8 cellular contexts compared by ENCODE assay signal in genomic region chr3:57078366-57079220, GRCh38. TPM values are rescaled to one million over a fixed set of nuclear protein-coding genes. Genes with fewer than 3 reads are reported as not detected.
DNase-seq lines count a peak whose midpoint lies in the region; ATAC-seq and TF ChIP-seq lines count a peak whose summit lies in the region.

No MANE protein-coding gene starts in this region.

- intact Hi-C loops in Right ventricle myocardium superior (cut with DNase I): loop anchor here (5.0 kb wide), 1 partner anchor 81 kb away; no protein-coding TSS in a partner anchor

- DNase-seq in activated gamma-delta T cell treated with Interleukin-2 at 50 U/mL for 16 hours (peak; percentile 9), activated gamma-delta T cell (lab: John Stamatoyannopoulos, UW) (no peak), NCI-H2107 (lab: John Stamatoyannopoulos, UW) (peak; percentile 50), Right ventricle myocardium superior (peak; percentile 62), omental fat pad (ENCODE audit: low spot score) (no peak)
- peak; percentile 25 for DNase-seq in activated naive CD4-positive, alpha-beta T cell treated with anti-CD3 and anti-CD28 coated beads, Interleukin-2, amount 50 U/mL, for 16 hours

- ATAC-seq in Right ventricle myocardium superior (ENCODE audit: poor library complexity): peak; percentile 71
- ATAC-seq in omental fat pad (ENCODE audit: low FRiP score): peak; percentile 59
- ATAC-seq in HG03095 (IDR thresholded peaks at IDR 0.05; ENCODE audit: unreplicated experiment): no peak
- ATAC-seq in GM19397 (IDR thresholded peaks at IDR 0.05; ENCODE audit: unreplicated experiment): no peak

- no peak for TF ChIP-seq CTCF in omental fat pad (IDR thresholded peaks at IDR 0.05)

RNA-seq across cellular contexts. Expression of gene SPATA12, which starts 18.1 kb away (rescaled TPM):
- not detected for total RNA-seq in Right ventricle myocardium superior
- total RNA-seq in omental fat pad: not detected

Comparison
In these comparisons a context has a peak if more than half of its experiments do, and no peak if none do; other contexts are left out.
1. DNase-seq: peak in activated gamma-delta T cell treated with Interleukin-2 at 50 U/mL for 16 hours (single experiment), NCI-H2107 (single experiment), activated naive CD4-positive, alpha-beta T cell treated with anti-CD3 and anti-CD28 coated beads, Interleukin-2, amount 50 U/mL, for 16 hours (single experiment) and Right ventricle myocardium superior (single experiment); none in activated gamma-delta T cell (single experiment) and omental fat pad (single experiment).
2. ATAC-seq: peak in Right ventricle myocardium superior (single experiment) and omental fat pad (single experiment); none in HG03095 (single experiment) and GM19397 (single experiment).